In genomic region chr7:90613088-90613498, GRCh38 we compare ENCODE assay signal across 10 cellular contexts. TPM values are rescaled to one million over a fixed set of nuclear protein-coding genes. Genes with fewer than 3 reads are reported as not detected.
DNase-seq lines count a peak whose midpoint lies in the region; ATAC-seq, FAIRE-seq and TF ChIP-seq lines count a peak whose summit lies in the region.
"Had no signal": no experiment of that assay in that cellular context is flagged by ENCODE, and none has a peak within 500 bp of the region (broad histone marks: within the 10 kb centered on the region; RNA-seq: fewer than 3 reads in every experiment).

No MANE protein-coding gene starts in this region.

- H3K36me3 Mint-ChIP-seq in activated T-helper 17 cell treated with anti-CD3 and anti-CD28 coated beads, Interleukin-2, amount 50 U/mL, for 72 hours (ENCODE audit: low read depth), result no peaks in the 10 kb centered on the region
- H3K36me3 Mint-ChIP-seq in CD4-positive, alpha-beta T cell (ENCODE audit: low read depth), result no peaks in the 10 kb centered on the region

- CTCF ChIA-PET in CD4-positive, alpha-beta T cell (lab: Charles Lee), result interaction anchor here (0.7 kb wide), 1 partner anchor 662 kb away, joined by 4 read pairs; no protein-coding TSS in a partner anchor

- TF ChIP-seq CTCF in adrenal gland (IDR thresholded peaks at IDR 0.05), result no peak
- TF ChIP-seq CTCF in CD4-positive, alpha-beta T cell (IDR thresholded peaks at IDR 0.05), result no peak

- WGBS in adrenal gland, 4 donors, result 57 to 73% (median 62%) methylated on average over 2 to 3 of the region's 3 CpGs

- H3K27me3 ChIP-seq in adrenal gland, result no peaks in the 10 kb centered on the region
- no peaks in the 10 kb centered on the region for H3K27me3 ChIP-seq in CD4-positive, alpha-beta T cell (ENCODE audit: control insufficient read depth, insufficient read depth, low read length)
- H3K27me3 ChIP-seq: heart right ventricle had no signal

- H3K4me3 Mint-ChIP-seq in activated T-helper 17 cell treated with anti-CD3 and anti-CD28 coated beads, Interleukin-2, amount 50 U/mL, for 72 hours, result no peak overlapping the region
- no peak overlapping the region for H3K4me3 Mint-ChIP-seq in CD4-positive, alpha-beta T cell

- no peak for TF ChIP-seq POLR2A in adrenal gland (IDR thresholded peaks at IDR 0.05)

- ATAC-seq in HG03095 (IDR thresholded peaks at IDR 0.05; ENCODE audit: unreplicated experiment), result peak; percentile 93
- peak; percentile 89 for ATAC-seq in activated T-helper 17 cell treated with anti-CD3 and anti-CD28 coated beads, Interleukin-2, amount 50 U/mL, for 72 hours (replicated peaks)
- ATAC-seq in CD4-positive, alpha-beta T cell (ENCODE audit: poor library complexity), result no peak

- no peaks in the 10 kb centered on the region for H3K9me3 ChIP-seq in adrenal gland (replicated peaks in 1 of 3)
- no peaks in the 10 kb centered on the region for H3K9me3 ChIP-seq in CD4-positive, alpha-beta T cell (ENCODE audit: control insufficient read depth, low read length)
- H3K9me3 ChIP-seq: heart right ventricle had no signal

- no peak overlapping the region for H3K27ac Mint-ChIP-seq in activated T-helper 17 cell treated with anti-CD3 and anti-CD28 coated beads, Interleukin-2, amount 50 U/mL, for 72 hours
- no peak overlapping the region for H3K27ac Mint-ChIP-seq in CD4-positive, alpha-beta T cell

- FAIRE-seq in GM19239 (lab: Jason Lieb, UNC), result peak; percentile 91

- H3K4me3 ChIP-seq in adrenal gland, result no peak overlapping the region
- H3K4me3 ChIP-seq: heart right ventricle had no signal

- DNase-seq in CD1c-positive myeloid dendritic cell (ENCODE audit: extremely low spot score) (peak; percentile 78), GM19239 (ENCODE audit: insufficient read length, low spot score) (no peak), cerebellum (ENCODE audit: low spot score) (no peak), adrenal gland (no peak), NCI-H2029 (lab: John Stamatoyannopoulos, UW) (no peak)
- no peak for DNase-seq in CD4-positive, alpha-beta T cell
- DNase-seq: heart right ventricle, WERI-Rb-1 had no signal

- H3K27ac ChIP-seq in adrenal gland, result no peak overlapping the region
- H3K27ac ChIP-seq in CD4-positive, alpha-beta T cell (ENCODE audit: low read depth, low read length), result no peak overlapping the region
- H3K27ac ChIP-seq: WERI-Rb-1 had no signal

- no peaks in the 10 kb centered on the region for H3K4me1 Mint-ChIP-seq in activated T-helper 17 cell treated with anti-CD3 and anti-CD28 coated beads, Interleukin-2, amount 50 U/mL, for 72 hours
- no peaks in the 10 kb centered on the region for H3K4me1 Mint-ChIP-seq in CD4-positive, alpha-beta T cell (ENCODE audit: low read depth)

- intact Hi-C loops in adrenal gland (cut with DNase I), result no loop called here
- intact Hi-C loops in CD4-positive, alpha-beta T cell (cut with DNase I, micrococcal nuclease), result no loop called here

- POLR2A ChIA-PET in CD4-positive, alpha-beta T cell (lab: Charles Lee), result no interaction called here

- H3K4me1 ChIP-seq in adrenal gland (replicated peaks in 1 of 2), result peaks cover 0 to 7% of the 10 kb centered on the region in 2 donors

- H3K27me3 Mint-ChIP-seq in activated T-helper 17 cell treated with anti-CD3 and anti-CD28 coated beads, Interleukin-2, amount 50 U/mL, for 72 hours, result peaks cover 15% of the 10 kb centered on the region
- no peaks in the 10 kb centered on the region for H3K27me3 Mint-ChIP-seq in CD4-positive, alpha-beta T cell

- no peaks in the 10 kb centered on the region for H3K36me3 ChIP-seq in adrenal gland (replicated peaks in 1 of 2)
- H3K36me3 ChIP-seq: heart right ventricle, WERI-Rb-1 had no signal

- H3K9me3 Mint-ChIP-seq in activated T-helper 17 cell treated with anti-CD3 and anti-CD28 coated beads, Interleukin-2, amount 50 U/mL, for 72 hours, result no peaks in the 10 kb centered on the region
- no peaks in the 10 kb centered on the region for H3K9me3 Mint-ChIP-seq in CD4-positive, alpha-beta T cell

RNA-seq across cellular contexts. Expression of gene CDK14, which starts 17.0 kb away (rescaled TPM):
- total RNA-seq in activated T-helper 17 cell treated with anti-CD3 and anti-CD28 coated beads, Interleukin-2, amount 50 U/mL, for 72 hours, result 1 to 10 TPM in 1 of 2 donors, under 1 TPM in 1; 0.04 to 1.4 TPM
- 85.8 TPM for total RNA-seq in cerebellum
- 10 to 100 TPM in 3 of 8 donors, 1 to 10 TPM in 5; 3.0 to 14.0 (median 7.6) TPM for total RNA-seq in adrenal gland
- polyA plus RNA-seq in adrenal gland, result 10 to 100 TPM in 1 of 3 donors, 1 to 10 TPM in 2; 1.9 to 10.3 (median 3.4) TPM
- total RNA-seq in CD4-positive, alpha-beta T cell, result under 1 TPM; 0.45 to 0.47 TPM
